In genomic region chr15:43774062-43774461, GRCh38 we compare ENCODE assay signal across 15 cellular contexts. TPM values are rescaled to one million over a fixed set of nuclear protein-coding genes. Genes with fewer than 3 reads are reported as not detected.
DNase-seq lines count a peak whose midpoint lies in the region; ATAC-seq, FAIRE-seq and TF ChIP-seq lines count a peak whose summit lies in the region.
"Had no signal": no experiment of that assay in that cellular context is flagged by ENCODE, and none has a peak within 500 bp of the region (broad histone marks: within the 10 kb centered on the region; RNA-seq: fewer than 3 reads in every experiment).

No MANE protein-coding gene starts in this region.

- POLR2A ChIA-PET in CD4-positive, alpha-beta T cell (lab: Charles Lee): no interaction called here
- POLR2A ChIA-PET in K562 (lab: Yijun Ruan, JAX): interaction anchor here (0.8 to 3.2 kb wide), 4 partner anchors 9 to 20 kb away, joined by 3 to 12 read pairs (median 4); no protein-coding TSS in a partner anchor

- H3K9me1 ChIP-seq in K562 (ENCODE audit: control insufficient read depth, insufficient read depth, low read length): no peaks in the 10 kb centered on the region

- no peak for FAIRE-seq in K562 (lab: Jason Lieb, UNC)

- no peak for DNase-seq in CD4-positive, alpha-beta T cell
- DNase-seq in GM23338 (ENCODE audit: low spot score): no peak
- no peak for DNase-seq in K562 (ENCODE audit: extremely low read depth in 1 of 4, low spot score in 3 of 4)
- DNase-seq in NCI-H1417 (lab: John Stamatoyannopoulos, UW): no peak
- no peak for DNase-seq in NCI-H2107 (lab: John Stamatoyannopoulos, UW)
- DNase-seq: activated B cell treated with CpG ODN at 0.5 μM for 24 hours; BE2C; endodermal cell; IMR-90; left cardiac atrium; occipital lobe; RPMI8226; stimulated activated CD4-positive, alpha-beta T cell treated with anti-CD3 and anti-CD28 coated beads, Interleukin-2, amount 100 ng/mL, for 24 hours had no signal

- no peak overlapping the region for H2AFZ ChIP-seq in GM23338
- no peak overlapping the region for H2AFZ ChIP-seq in K562 (ENCODE audit: low read depth, low read length)

- peaks cover 23% of the 10 kb centered on the region for H4K20me1 ChIP-seq in GM23338 (replicated peaks; ENCODE audit: insufficient read depth)
- no peaks in the 10 kb centered on the region; the same call in 1 of the 2 replicates for H4K20me1 ChIP-seq in K562 (replicated peaks; ENCODE audit: control insufficient read depth, insufficient read depth, low read length)

- TF ChIP-seq EP300 in K562 (IDR thresholded peaks at IDR 0.05; ENCODE audit: low read length): no peak

- H3K9me3 Mint-ChIP-seq in CD4-positive, alpha-beta T cell: no peaks in the 10 kb centered on the region
- no peaks in the 10 kb centered on the region; the same call in 2 of the 3 replicates for H3K9me3 Mint-ChIP-seq in GM23338
- H3K9me3 Mint-ChIP-seq: activated B cell treated with CpG ODN at 0.5 μM for 24 hours, endodermal cell had no signal

- H3K79me2 ChIP-seq in GM23338 (replicated peaks; ENCODE audit: insufficient read depth): no peaks in the 10 kb centered on the region
- H3K79me2 ChIP-seq in K562 (ENCODE audit: control insufficient read depth, insufficient read depth, low read length): no peaks in the 10 kb centered on the region

- peaks cover 62% of the 10 kb centered on the region for H3F3A ChIP-seq in GM23338 (replicated peaks; ENCODE audit: low read depth)

- in situ Hi-C loops in K562 (cut with MboI): no loop called here

- H3K9ac ChIP-seq in K562 (ENCODE audit: insufficient read depth in 1 of 2, low read depth in 2 of 2, low read length in 2 of 2): no peak overlapping the region

- H3K27ac Mint-ChIP-seq in CD4-positive, alpha-beta T cell: peak overlapping the region; percentile 69
- no peak overlapping the region for H3K27ac Mint-ChIP-seq in GM23338
- H3K27ac Mint-ChIP-seq: activated B cell treated with CpG ODN at 0.5 μM for 24 hours, endodermal cell had no signal

- H3K4me3 Mint-ChIP-seq in CD4-positive, alpha-beta T cell: peak overlapping the region; percentile 13
- no peak overlapping the region for H3K4me3 Mint-ChIP-seq in GM23338
- H3K4me3 Mint-ChIP-seq: activated B cell treated with CpG ODN at 0.5 μM for 24 hours, endodermal cell had no signal

- BruUV-seq in K562 (replicated peaks; lab: Mats Ljungman, UMichigan): no TSS peak

- H3K4me1 Mint-ChIP-seq in CD4-positive, alpha-beta T cell (ENCODE audit: low read depth): peaks cover 21% of the 10 kb centered on the region
- peaks cover 17% of the 10 kb centered on the region for H3K4me1 Mint-ChIP-seq in GM23338

- H3K4me2 ChIP-seq in GM23338 (no peak overlapping the region), K562 (ENCODE audit: insufficient read depth, low read length) (no peak overlapping the region)

- TF ChIP-seq POLR2A in K562 (conservative IDR thresholded peaks at IDR 0.05): 0 out of 2 replicates have a peak, but pooled peaks have one; percentile 1

- 71% methylated on average over 4 of the region's 4 CpGs for WGBS in K562 (ENCODE audit: insufficient coverage, low coverage, missing lambda C conversion rate)

- TF ChIP-seq RAD21 in K562 (CRISPR knock-in tag; conservative IDR thresholded peaks at IDR 0.05 in 1 of 2, IDR thresholded peaks at IDR 0.05 in 1 of 2): no peak

- H3K4me3 ChIP-seq in GM23338 (no peak overlapping the region), K562 (no peak overlapping the region)
- H3K4me3 ChIP-seq: cardiac muscle cell had no signal

- no peaks in the 10 kb centered on the region for H3K9me2 ChIP-seq in GM23338 (ENCODE audit: insufficient read depth)

- peaks cover 11% of the 10 kb centered on the region for H3K4me1 ChIP-seq in GM23338 (ENCODE audit: insufficient read depth)
- peaks cover 2 to 16% of the 10 kb centered on the region in 2 experiments; a peak in 4 of 5 replicates for H3K4me1 ChIP-seq in K562 (replicated peaks in 1 of 2; ENCODE audit: control insufficient read depth in 2 of 2, insufficient read depth in 2 of 2, low read length in 2 of 2)
- H3K4me1 ChIP-seq: BE2C had no signal

- no peak overlapping the region for H3K27ac ChIP-seq in CD4-positive, alpha-beta T cell (ENCODE audit: low read depth, low read length)
- H3K27ac ChIP-seq in GM23338 (ENCODE audit: low read depth): peak overlapping the region; percentile 51; the same call in 1 of the 2 replicates
- H3K27ac ChIP-seq in K562 (ENCODE audit: extremely low read depth, low read depth, low read length): 0 out of 3 replicates have a peak overlapping the region, but pooled peaks have one; percentile 12
- H3K27ac ChIP-seq: cardiac muscle cell had no signal

- peaks cover 56% of the 10 kb centered on the region for H3K36me3 Mint-ChIP-seq in CD4-positive, alpha-beta T cell (ENCODE audit: low read depth)
- H3K36me3 Mint-ChIP-seq in GM23338 (ENCODE audit: low read depth): peaks cover 51% of the 10 kb centered on the region

- no peak for ATAC-seq in CD4-positive, alpha-beta T cell (ENCODE audit: poor library complexity)
- ATAC-seq in GM23338 (no peak), K562 (no peak)
- ATAC-seq: left cardiac atrium, sciatic nerve had no signal

- no peaks in the 10 kb centered on the region for H3K27me3 ChIP-seq in CD4-positive, alpha-beta T cell (ENCODE audit: control insufficient read depth, insufficient read depth, low read length)
- no peaks in the 10 kb centered on the region for H3K27me3 ChIP-seq in GM23338 (ENCODE audit: insufficient read depth)
- H3K27me3 ChIP-seq in K562 (ENCODE audit: control insufficient read depth in 2 of 2, insufficient read depth in 2 of 2, low read length in 2 of 2): no peaks in the 10 kb centered on the region
- H3K27me3 ChIP-seq: BE2C, cardiac muscle cell had no signal

- CTCF ChIA-PET in CD4-positive, alpha-beta T cell (lab: Charles Lee): no interaction called here
- CTCF ChIA-PET in K562 (lab: Yijun Ruan, JAX; ENCODE audit: low intra/inter-chr PET ratio): no interaction called here

- no peaks in the 10 kb centered on the region for H3K27me3 Mint-ChIP-seq in CD4-positive, alpha-beta T cell
- peaks cover 17% of the 10 kb centered on the region for H3K27me3 Mint-ChIP-seq in GM23338 (ENCODE audit: insufficient read depth, low read depth, poor library complexity)
- H3K27me3 Mint-ChIP-seq: activated B cell treated with CpG ODN at 0.5 μM for 24 hours had no signal

- intact Hi-C loops in CD4-positive, alpha-beta T cell (cut with DNase I, micrococcal nuclease): loop anchor here in 1 of 2 experiments (2.0 kb wide), 1 partner anchor 23 kb away; no protein-coding TSS in a partner anchor
- intact Hi-C loops in K562 (cut with micrococcal nuclease): no loop called here

- H3K36me3 ChIP-seq in GM23338 (ENCODE audit: insufficient read depth): peaks cover 37% of the 10 kb centered on the region
- peaks cover 50% of the 10 kb centered on the region for H3K36me3 ChIP-seq in K562 (ENCODE audit: control insufficient read depth, insufficient read depth, low read length)

- no peaks in the 10 kb centered on the region for H3K9me3 ChIP-seq in CD4-positive, alpha-beta T cell (ENCODE audit: control insufficient read depth, low read length)
- H3K9me3 ChIP-seq in K562 (replicated peaks; ENCODE audit: control insufficient read depth, insufficient read depth, low read depth, low read length): no peaks in the 10 kb centered on the region
- H3K9me3 ChIP-seq: BE2C had no signal

- TF ChIP-seq CTCF in CD4-positive, alpha-beta T cell (IDR thresholded peaks at IDR 0.05): no peak
- TF ChIP-seq CTCF in GM23338 (conservative IDR thresholded peaks at IDR 0.05; ENCODE audit: low read depth in 2 of 2) (no peak), K562 (IDR thresholded peaks at IDR 0.05 in 2 of 3, conservative IDR thresholded peaks at IDR 0.05 in 1 of 3; ENCODE audit: insufficient read depth in 2 of 3, low read depth in 1 of 3, low read length in 3 of 3) (no peak)

RNA-seq across cellular contexts. Expression of gene ELL3, which starts 2.7 kb away (rescaled TPM):
- total RNA-seq in CD4-positive, alpha-beta T cell: 1 to 10 TPM; 1.1 to 2.3 TPM
- total RNA-seq in GM23338 (2014; rRNA removed; shearing (Covaris generic)): 13.6 and 19.2 TPM in 2 replicates
- 12.0 and 14.2 TPM in 2 replicates for polyA plus RNA-seq in GM23338 (2016; fragmentation: Nextera tagmentation; extraction: Ambion mirVana)
- total RNA-seq in K562 (2011; cell fraction: chromatin; rRNA removed; ENCODE audit: low replicate concordance): 4.3 and 5.0 TPM in 2 replicates
- total RNA-seq in K562 (2011; cell fraction: nucleolus; rRNA removed): 4.3 and 6.3 TPM in 2 replicates
- total RNA-seq in K562 (2011; cell fraction: nucleoplasm; rRNA removed): 2.8 and 3.9 TPM in 2 replicates
- total RNA-seq in K562 (2014; rRNA removed): 2.9 and 5.2 TPM in 2 replicates
- 1.9 and 2.6 TPM in 2 replicates for total RNA-seq in K562 (2014; rRNA removed; fragmentation: Illumina TruSeq; extraction: Trizol)
- 1.5 TPM in 2 replicates for total RNA-seq in K562 (2015; rRNA removed; fragmentation: Illumina TruSeq; extraction: Trizol)
- 0.80 and 1.9 TPM in 2 replicates for total RNA-seq in K562 (2021)
- polyA plus RNA-seq in K562 (2011; rRNA removed): 0.96 and 2.6 TPM in 2 replicates
- polyA plus RNA-seq in K562 (2011; cell fraction: cytosol; rRNA removed): 0.59 and 3.0 TPM in 2 replicates
- 3.2 and 5.4 TPM in 2 replicates for polyA plus RNA-seq in K562 (2011; cell fraction: nucleus; rRNA removed)
- polyA plus RNA-seq in K562 (2012): 1.2 and 2.0 TPM in 2 replicates
- polyA plus RNA-seq in K562 (2014; fragmentation: Illumina TruSeq; extraction: Trizol): 1.8 and 2.6 TPM in 2 replicates
- polyA plus RNA-seq in K562 (2014; fragmentation: Nextera tagmentation; extraction: Ambion mirVana): 1 to 10 TPM; 2.9 to 3.6 TPM
- polyA plus RNA-seq in K562 (2014; rRNA removed): 3.0 and 3.9 TPM in 2 replicates
- polyA minus RNA-seq in K562 (2011; rRNA and poly(A)+ RNA removed): 0.87 and 3.2 TPM in 2 replicates
- polyA minus RNA-seq in K562 (2011; cell fraction: cytosol; rRNA and poly(A)+ RNA removed): 1.9 TPM in 1 of 2 replicates, not detected in the other
- polyA minus RNA-seq in K562 (2011; cell fraction: nucleus; rRNA and poly(A)+ RNA removed): 2.0 and 4.8 TPM in 2 replicates
- polyA plus RNA-seq: cardiac muscle cell had no signal

RNA-seq across cellular contexts. Expression of gene SERF2, which starts 18.1 kb away (rescaled TPM):
- total RNA-seq in CD4-positive, alpha-beta T cell: 100 to 1,000 TPM; 319 to 323 TPM
- total RNA-seq in GM23338 (2014; rRNA removed; shearing (Covaris generic)): 459 and 460 TPM in 2 replicates
- polyA plus RNA-seq in GM23338 (2016; fragmentation: Nextera tagmentation; extraction: Ambion mirVana): 2,602 and 2,869 TPM in 2 replicates
- 218 and 403 TPM in 2 replicates for total RNA-seq in K562 (2011; cell fraction: chromatin; rRNA removed; ENCODE audit: low replicate concordance)
- 324 and 335 TPM in 2 replicates for total RNA-seq in K562 (2011; cell fraction: nucleolus; rRNA removed)
- total RNA-seq in K562 (2011; cell fraction: nucleoplasm; rRNA removed): 384 and 484 TPM in 2 replicates
- 504 and 539 TPM in 2 replicates for total RNA-seq in K562 (2014; rRNA removed)
- total RNA-seq in K562 (2014; rRNA removed; fragmentation: Illumina TruSeq; extraction: Trizol): 330 and 497 TPM in 2 replicates
- 505 and 539 TPM in 2 replicates for total RNA-seq in K562 (2015; rRNA removed; fragmentation: Illumina TruSeq; extraction: Trizol)
- 867 and 903 TPM in 2 replicates for total RNA-seq in K562 (2021)
- 829 and 915 TPM in 2 replicates for polyA plus RNA-seq in K562 (2011; rRNA removed)
- 1,193 and 1,426 TPM in 2 replicates for polyA plus RNA-seq in K562 (2011; cell fraction: cytosol; rRNA removed)
- polyA plus RNA-seq in K562 (2011; cell fraction: nucleus; rRNA removed): 959 and 1,088 TPM in 2 replicates
- 922 and 1,325 TPM in 2 replicates for polyA plus RNA-seq in K562 (2012)
- polyA plus RNA-seq in K562 (2014; fragmentation: Illumina TruSeq; extraction: Trizol): 1,117 and 1,415 TPM in 2 replicates
- 1,000 to 10,000 TPM; 2,726 to 3,360 TPM for polyA plus RNA-seq in K562 (2014; fragmentation: Nextera tagmentation; extraction: Ambion mirVana)
- 1,025 and 1,310 TPM in 2 replicates for polyA plus RNA-seq in K562 (2014; rRNA removed)
- 168 and 202 TPM in 2 replicates for polyA minus RNA-seq in K562 (2011; rRNA and poly(A)+ RNA removed)
- 213 and 218 TPM in 2 replicates for polyA minus RNA-seq in K562 (2011; cell fraction: cytosol; rRNA and poly(A)+ RNA removed)
- polyA minus RNA-seq in K562 (2011; cell fraction: nucleus; rRNA and poly(A)+ RNA removed): 104 and 170 TPM in 2 replicates

RNA-seq across cellular contexts. Expression of gene SERINC4, which starts 26.0 kb away (rescaled TPM):
- total RNA-seq in CD4-positive, alpha-beta T cell: under 1 TPM in 1 of 2 experiments, not detected in 1; 0.36 TPM
- total RNA-seq in GM23338 (2014; rRNA removed; shearing (Covaris generic)): not detected in 2 replicates
- polyA plus RNA-seq in GM23338 (2016; fragmentation: Nextera tagmentation; extraction: Ambion mirVana) (not detected in 2 replicates), K562 (2011; rRNA removed) (0.18 TPM in 2 replicates), K562 (2014; fragmentation: Illumina TruSeq; extraction: Trizol) (0.06 and 0.18 TPM in 2 replicates), K562 (2014; fragmentation: Nextera tagmentation; extraction: Ambion mirVana) (under 1 TPM; 0.23 to 0.48 TPM), K562 (2014; rRNA removed) (0.23 and 0.86 TPM in 2 replicates)
- 0.83 and 1.1 TPM in 2 replicates for total RNA-seq in K562 (2011; cell fraction: chromatin; rRNA removed; ENCODE audit: low replicate concordance)
- total RNA-seq in K562 (2011; cell fraction: nucleolus; rRNA removed): 0.50 and 0.53 TPM in 2 replicates
- total RNA-seq in K562 (2011; cell fraction: nucleoplasm; rRNA removed): 0.46 and 0.59 TPM in 2 replicates
- total RNA-seq in K562 (2014; rRNA removed) (0.24 TPM in 1 of 2 replicates, not detected in the other), K562 (2014; rRNA removed; fragmentation: Illumina TruSeq; extraction: Trizol) (0.13 TPM in 1 of 2 replicates, not detected in the other), K562 (2015; rRNA removed; fragmentation: Illumina TruSeq; extraction: Trizol) (0.08 and 0.14 TPM in 2 replicates), K562 (2021) (0.16 and 0.22 TPM in 2 replicates)
- 0.07 and 0.13 TPM in 2 replicates for polyA plus RNA-seq in K562 (2011; cell fraction: cytosol; rRNA removed)
- polyA plus RNA-seq in K562 (2011; cell fraction: nucleus; rRNA removed): 0.14 and 0.28 TPM in 2 replicates
- 0.07 TPM in 1 of 2 replicates, not detected in the other for polyA plus RNA-seq in K562 (2012)
- 0.18 and 0.32 TPM in 2 replicates for polyA minus RNA-seq in K562 (2011; rRNA and poly(A)+ RNA removed)
- polyA minus RNA-seq in K562 (2011; cell fraction: cytosol; rRNA and poly(A)+ RNA removed): not detected in 2 replicates
- 0.11 and 0.27 TPM in 2 replicates for polyA minus RNA-seq in K562 (2011; cell fraction: nucleus; rRNA and poly(A)+ RNA removed)
- total RNA-seq: occipital lobe had no signal

RNA-seq across cellular contexts. Expression of gene HYPK, which starts 26.3 kb away (rescaled TPM):
- 10 to 100 TPM; 17.6 to 18.5 TPM for total RNA-seq in CD4-positive, alpha-beta T cell
- 7.2 and 9.4 TPM in 2 replicates for total RNA-seq in GM23338 (2014; rRNA removed; shearing (Covaris generic))
- polyA plus RNA-seq in GM23338 (2016; fragmentation: Nextera tagmentation; extraction: Ambion mirVana): 39.6 and 40.1 TPM in 2 replicates
- 43.0 and 50.8 TPM in 2 replicates for total RNA-seq in K562 (2011; cell fraction: chromatin; rRNA removed; ENCODE audit: low replicate concordance)
- 31.5 and 32.9 TPM in 2 replicates for total RNA-seq in K562 (2011; cell fraction: nucleolus; rRNA removed)
- total RNA-seq in K562 (2011; cell fraction: nucleoplasm; rRNA removed): 41.6 and 66.5 TPM in 2 replicates
- total RNA-seq in K562 (2014; rRNA removed): 21.1 and 40.6 TPM in 2 replicates
- total RNA-seq in K562 (2014; rRNA removed; fragmentation: Illumina TruSeq; extraction: Trizol): 6.5 and 7.2 TPM in 2 replicates
- 6.0 and 9.0 TPM in 2 replicates for total RNA-seq in K562 (2015; rRNA removed; fragmentation: Illumina TruSeq; extraction: Trizol)
- total RNA-seq in K562 (2021): 23.7 and 27.7 TPM in 2 replicates
- polyA plus RNA-seq in K562 (2011; rRNA removed): 25.8 and 28.0 TPM in 2 replicates
- polyA plus RNA-seq in K562 (2011; cell fraction: cytosol; rRNA removed): 1.8 and 4.5 TPM in 2 replicates
- polyA plus RNA-seq in K562 (2011; cell fraction: nucleus; rRNA removed): 20.3 and 23.9 TPM in 2 replicates
- 3.3 and 8.7 TPM in 2 replicates for polyA plus RNA-seq in K562 (2012)
- polyA plus RNA-seq in K562 (2014; fragmentation: Illumina TruSeq; extraction: Trizol): 17.5 and 26.1 TPM in 2 replicates
- 1 to 10 TPM; 9.6 TPM for polyA plus RNA-seq in K562 (2014; fragmentation: Nextera tagmentation; extraction: Ambion mirVana)
- 22.7 and 33.9 TPM in 2 replicates for polyA plus RNA-seq in K562 (2014; rRNA removed)
- polyA minus RNA-seq in K562 (2011; rRNA and poly(A)+ RNA removed): 11.6 and 13.6 TPM in 2 replicates
- polyA minus RNA-seq in K562 (2011; cell fraction: cytosol; rRNA and poly(A)+ RNA removed): 19.9 and 20.8 TPM in 2 replicates
- polyA minus RNA-seq in K562 (2011; cell fraction: nucleus; rRNA and poly(A)+ RNA removed): 8.5 and 17.2 TPM in 2 replicates

RNA-seq across cellular contexts. Expression of gene PDIA3, which starts 27.8 kb away (rescaled TPM):
- 100 to 1,000 TPM; 179 to 200 TPM for total RNA-seq in CD4-positive, alpha-beta T cell
- 363 and 371 TPM in 2 replicates for total RNA-seq in GM23338 (2014; rRNA removed; shearing (Covaris generic))
- polyA plus RNA-seq in GM23338 (2016; fragmentation: Nextera tagmentation; extraction: Ambion mirVana) (585 and 631 TPM in 2 replicates), K562 (2011; rRNA removed) (130 and 161 TPM in 2 replicates), K562 (2014; fragmentation: Illumina TruSeq; extraction: Trizol) (291 and 386 TPM in 2 replicates), K562 (2014; fragmentation: Nextera tagmentation; extraction: Ambion mirVana) (10 to 100 TPM; 13.5 to 40.8 TPM), K562 (2014; rRNA removed) (137 and 149 TPM in 2 replicates)
- total RNA-seq in K562 (2011; cell fraction: chromatin; rRNA removed; ENCODE audit: low replicate concordance): 96.5 and 219 TPM in 2 replicates
- 94.5 and 105 TPM in 2 replicates for total RNA-seq in K562 (2011; cell fraction: nucleolus; rRNA removed)
- 188 and 211 TPM in 2 replicates for total RNA-seq in K562 (2011; cell fraction: nucleoplasm; rRNA removed)
- total RNA-seq in K562 (2014; rRNA removed) (76.6 and 83.8 TPM in 2 replicates), K562 (2014; rRNA removed; fragmentation: Illumina TruSeq; extraction: Trizol) (226 and 263 TPM in 2 replicates), K562 (2015; rRNA removed; fragmentation: Illumina TruSeq; extraction: Trizol) (226 and 243 TPM in 2 replicates), K562 (2021) (292 and 308 TPM in 2 replicates)
- 27.8 and 43.8 TPM in 2 replicates for polyA plus RNA-seq in K562 (2011; cell fraction: cytosol; rRNA removed)
- 55.4 and 65.2 TPM in 2 replicates for polyA plus RNA-seq in K562 (2011; cell fraction: nucleus; rRNA removed)
- polyA plus RNA-seq in K562 (2012): 311 and 474 TPM in 2 replicates
- 43.8 and 67.2 TPM in 2 replicates for polyA minus RNA-seq in K562 (2011; rRNA and poly(A)+ RNA removed)
- 47.6 and 85.4 TPM in 2 replicates for polyA minus RNA-seq in K562 (2011; cell fraction: cytosol; rRNA and poly(A)+ RNA removed)
- polyA minus RNA-seq in K562 (2011; cell fraction: nucleus; rRNA and poly(A)+ RNA removed): 19.5 and 36.5 TPM in 2 replicates
